In genomic region chr11:36534276-36534675, GRCh38 we compare ENCODE assay signal across 34 cellular contexts. TPM values are rescaled to one million over a fixed set of nuclear protein-coding genes. Genes with fewer than 3 reads are reported as not detected.
"Had no signal": no experiment of that assay in that cellular context is flagged by ENCODE, and none has a peak within 500 bp of the region (broad histone marks: within the 10 kb centered on the region; RNA-seq: fewer than 3 reads in every experiment).

No MANE protein-coding gene starts in this region.

- ATAC-seq: activated CD4-positive, CD25-positive, alpha-beta regulatory T cell treated with anti-CD3 and anti-CD28 coated beads, Interleukin-2, amount 50 U/mL, for 24 hours; heart right ventricle; left lung; lower lobe of right lung; naive thymus-derived CD8-positive, alpha-beta T cell; psoas muscle; stimulated activated memory B cell treated with anti-CD40 and anti-IgM and Interleukin-4, amounts not matched to agents 10 μg/mL and 1 μg/mL and 100 μg/mL, for 72 hours had no signal

- H3K79me2 ChIP-seq: parathyroid adenoma had no signal

- H3K36me3 ChIP-seq: ascending aorta, cardiac muscle cell, colonic mucosa, esophagus squamous epithelium, heart right ventricle, left lung, lower lobe of right lung, tibial nerve had no signal

- H3K4me1 ChIP-seq: ascending aorta, colonic mucosa, esophagus squamous epithelium, parathyroid adenoma, psoas muscle, tibial nerve had no signal

- H3K27me3 ChIP-seq: ascending aorta, cardiac muscle cell, colonic mucosa, esophagus squamous epithelium, heart right ventricle, left lung, tibial nerve had no signal

- FAIRE-seq: endometrium, TTC549 had no signal

- H3K27ac ChIP-seq: ascending aorta, cardiac muscle cell, colonic mucosa, epithelial cell of prostate, esophagus squamous epithelium, heart right ventricle, left lung, lower lobe of right lung, parathyroid adenoma, psoas muscle, tibial nerve, VCaP had no signal

- H3K9ac ChIP-seq: parathyroid adenoma had no signal

- H3K9me3 ChIP-seq: ascending aorta, colonic mucosa, esophagus squamous epithelium, heart right ventricle, left lung, lower lobe of right lung, psoas muscle, tibial nerve had no signal

- H3K4me3 ChIP-seq: ascending aorta, cardiac muscle cell, colonic mucosa, esophagus squamous epithelium, heart right ventricle, left lung, lower lobe of right lung, psoas muscle, smooth muscle cell, tibial nerve had no signal

- DNase-seq: activated CD4-positive, alpha-beta memory T cell treated with anti-CD3 and anti-CD28 coated beads, Interleukin-2, amount 10 ng/mL, durations not matched to agents 7 days and 5 days; activated CD4-positive, alpha-beta T cell treated with anti-CD3 and anti-CD28 coated beads, Interleukin-2, amount 10 ng/mL, durations not matched to agents 7 days and 5 days; activated CD8-positive, alpha-beta memory T cell treated with anti-CD3 and anti-CD28 coated beads, Interleukin-2, amount 50 U/mL, for 48 hours; activated gamma-delta T cell; activated naive CD4-positive, alpha-beta T cell treated with anti-CD3 and anti-CD28 coated beads, Interleukin-2, amount 10 ng/mL, durations not matched to agents 7 days and 5 days; activated naive CD8-positive, alpha-beta T cell treated with anti-CD3 and anti-CD28 coated beads, Interleukin-2, amount 10 ng/mL, durations not matched to agents 7 days and 5 days; activated T-cell treated with anti-CD3 and anti-CD28 coated beads, Interleukin-2, amount 50 U/mL, for 24 hours; cerebellar nuclear complex; colonic mucosa; effector CD8-positive, alpha-beta T cell; esophagus squamous epithelium; foreskin melanocyte; heart right ventricle; left lung; lower lobe of right lung; mesenchymal stem cell; naive thymus-derived CD8-positive, alpha-beta T cell; occipital lobe; psoas muscle; stimulated activated CD4-positive, alpha-beta T cell treated with anti-CD3 and anti-CD28 coated beads, Interleukin-1b, Interleukin-23, amount 100 ng/mL, for 48 hours; stimulated activated CD4-positive, alpha-beta T cell treated with anti-CD3 and anti-CD28 coated beads, Interleukin-4, amount 100 ng/mL, for 4 hours; stimulated activated CD8-positive, alpha-beta memory T cell treated with anti-CD3 and anti-CD28 coated beads, Interleukin-4, amount 100 ng/mL, for 48 hours; T-helper 9 cell had no signal

- H3K4me2 ChIP-seq: smooth muscle cell had no signal

- H2AFZ ChIP-seq: parathyroid adenoma had no signal

RNA-seq across cellular contexts. Expression of gene RAG1, which starts 33.5 kb away (rescaled TPM):
- polyA plus RNA-seq: cardiac muscle cell had no signal
